ENCODE assay signal across 17 cellular contexts in genomic region chr4:147970003-147970402, GRCh38.
DNase-seq lines count a peak whose midpoint lies in the region; ATAC-seq and TF ChIP-seq lines count a peak whose summit lies in the region.
"Had no signal": no experiment of that assay in that cellular context is flagged by ENCODE, and none has a peak within 500 bp of the region (broad histone marks: within the 10 kb centered on the region; RNA-seq: fewer than 3 reads in every experiment).

No MANE protein-coding gene starts in this region.

- H3K36me3 ChIP-seq in muscle layer of duodenum (ENCODE audit: control insufficient read depth in 1 of 2, insufficient read depth in 2 of 2, low read length in 2 of 2) (peaks cover 0 to 9% of the 10 kb centered on the region in 2 donors), sigmoid colon (peaks cover 0 to 23% (median 7%) of the 10 kb centered on the region in 4 donors), tibial artery (peaks cover 23 to 35% (median 29%) of the 10 kb centered on the region in 3 donors)
- H3K36me3 ChIP-seq: neutrophil had no signal

- H3K27ac ChIP-seq in muscle layer of duodenum (ENCODE audit: low read length) (peak overlapping the region; percentile 67), sigmoid colon (peak overlapping the region in 3 of 4 donors; percentile 62 to 70 (median 66)), tibial artery (no peak overlapping the region)
- H3K27ac ChIP-seq: neutrophil, SJCRH30, WERI-Rb-1 had no signal

- H3K27me3 Mint-ChIP-seq in dendritic cell treated with granulocyte-macrophage colony-stimulating factor and Interleukin-4, amounts not matched to agents 40 ng/mL and 50 ng/mL, for 4 days, result no peaks in the 10 kb centered on the region
- H3K27me3 Mint-ChIP-seq: activated CD4-positive, alpha-beta memory T cell treated with anti-CD3 and anti-CD28 coated beads for 36 hours; stimulated activated naive B cell treated with anti-CD40 and anti-IgM and Interleukin-4, amounts not matched to agents 10 μg/mL and 1 μg/mL and 100 μg/mL, for 72 hours had no signal

- no peak for TF ChIP-seq EP300 in sigmoid colon (IDR thresholded peaks at IDR 0.05)

- no peaks in the 10 kb centered on the region for H3K9me3 ChIP-seq in muscle layer of duodenum (ENCODE audit: control insufficient read depth in 1 of 2, low read length in 2 of 2)
- no peaks in the 10 kb centered on the region for H3K9me3 ChIP-seq in sigmoid colon
- no peaks in the 10 kb centered on the region for H3K9me3 ChIP-seq in tibial artery
- H3K9me3 ChIP-seq: neutrophil, SJCRH30 had no signal

- TF ChIP-seq POLR2A in sigmoid colon (IDR thresholded peaks at IDR 0.05), result no peak

- H3K4me3 ChIP-seq in muscle layer of duodenum (ENCODE audit: low read depth in 1 of 2, low read length in 2 of 2) (peak overlapping the region; percentile 14 to 34), sigmoid colon (peak overlapping the region in 3 of 4 donors; percentile 4 to 7 (median 6)), tibial artery (no peak overlapping the region)
- H3K4me3 ChIP-seq: SJCRH30 had no signal

- peak overlapping the region; percentile 76 for H3K27ac Mint-ChIP-seq in dendritic cell treated with granulocyte-macrophage colony-stimulating factor and Interleukin-4, amounts not matched to agents 40 ng/mL and 50 ng/mL, for 4 days
- H3K27ac Mint-ChIP-seq: activated CD4-positive, alpha-beta memory T cell treated with anti-CD3 and anti-CD28 coated beads for 36 hours; activated naive CD4-positive, alpha-beta T cell treated with anti-CD3 and anti-CD28 coated beads for 36 hours; stimulated activated naive B cell treated with anti-CD40 and anti-IgM and Interleukin-4, amounts not matched to agents 10 μg/mL and 1 μg/mL and 100 μg/mL, for 72 hours had no signal

- no peak for TF ChIP-seq CTCF in sigmoid colon (IDR thresholded peaks at IDR 0.05)
- no peak for TF ChIP-seq CTCF in tibial artery (IDR thresholded peaks at IDR 0.05)

- peaks cover 64% of the 10 kb centered on the region for H3K4me1 Mint-ChIP-seq in dendritic cell treated with granulocyte-macrophage colony-stimulating factor and Interleukin-4, amounts not matched to agents 40 ng/mL and 50 ng/mL, for 4 days (ENCODE audit: low read depth)

- H3K27me3 ChIP-seq in muscle layer of duodenum (ENCODE audit: low read depth, low read length) (no peaks in the 10 kb centered on the region), sigmoid colon (no peaks in the 10 kb centered on the region), tibial artery (no peaks in the 10 kb centered on the region)
- H3K27me3 ChIP-seq: neutrophil, SJCRH30 had no signal

- DNase-seq in sigmoid colon (no peak), tibial artery (no peak), NCI-H1092 treated with DMSO at 0.1 percent for 48 hours (lab: John Stamatoyannopoulos, UW) (no peak)
- DNase-seq: activated CD4-positive, alpha-beta memory T cell treated with anti-CD3 and anti-CD28 coated beads for 36 hours; activated naive CD4-positive, alpha-beta T cell treated with anti-CD3 and anti-CD28 coated beads for 36 hours; EL; mammary epithelial cell; NCI-H2171 treated with DMSO at 0.1 percent for 48 hours; NCI-H748 treated with DMSO at 0.1 percent for 48 hours; SJCRH30; stimulated activated naive B cell treated with anti-CD40 and anti-IgM and Interleukin-4, amounts not matched to agents 10 μg/mL and 1 μg/mL and 100 μg/mL, for 72 hours; WERI-Rb-1 had no signal

- intact Hi-C loops in dendritic cell treated with granulocyte-macrophage colony-stimulating factor and Interleukin-4, amounts not matched to agents 40 ng/mL and 50 ng/mL, for 4 days (cut with micrococcal nuclease), result no loop called here
- intact Hi-C loops in sigmoid colon (cut with DNase I) (no loop called here), tibial artery (cut with DNase I; ENCODE audit: low total_unique reads) (no loop called here)

- H3K4me3 Mint-ChIP-seq in dendritic cell treated with granulocyte-macrophage colony-stimulating factor and Interleukin-4, amounts not matched to agents 40 ng/mL and 50 ng/mL, for 4 days, result no peak overlapping the region
- H3K4me3 Mint-ChIP-seq: activated CD4-positive, alpha-beta memory T cell treated with anti-CD3 and anti-CD28 coated beads for 36 hours; activated naive CD4-positive, alpha-beta T cell treated with anti-CD3 and anti-CD28 coated beads for 36 hours; stimulated activated naive B cell treated with anti-CD40 and anti-IgM and Interleukin-4, amounts not matched to agents 10 μg/mL and 1 μg/mL and 100 μg/mL, for 72 hours had no signal

- H3K4me1 ChIP-seq in muscle layer of duodenum (ENCODE audit: control insufficient read depth in 1 of 2, insufficient read depth in 2 of 2, low read length in 2 of 2) (peaks cover 6 to 26% of the 10 kb centered on the region in 2 donors), sigmoid colon (peaks cover 0 to 48% (median 38%) of the 10 kb centered on the region in 4 donors), tibial artery (peaks cover 0 to 10% (median 4%) of the 10 kb centered on the region in 4 donors)
- H3K4me1 ChIP-seq: SJCRH30 had no signal

- peaks cover 99% of the 10 kb centered on the region for H3K36me3 Mint-ChIP-seq in dendritic cell treated with granulocyte-macrophage colony-stimulating factor and Interleukin-4, amounts not matched to agents 40 ng/mL and 50 ng/mL, for 4 days (ENCODE audit: low read depth)
- H3K36me3 Mint-ChIP-seq: stimulated activated naive B cell treated with anti-CD40 and anti-IgM and Interleukin-4, amounts not matched to agents 10 μg/mL and 1 μg/mL and 100 μg/mL, for 72 hours had no signal

- 75 to 85% methylated on average over 4 of the region's 4 CpGs for WGBS in sigmoid colon, 2 donors

- no peaks in the 10 kb centered on the region for H3K9me3 Mint-ChIP-seq in dendritic cell treated with granulocyte-macrophage colony-stimulating factor and Interleukin-4, amounts not matched to agents 40 ng/mL and 50 ng/mL, for 4 days
- H3K9me3 Mint-ChIP-seq: activated naive CD4-positive, alpha-beta T cell treated with anti-CD3 and anti-CD28 coated beads for 36 hours had no signal

- ATAC-seq in HG02798 (IDR thresholded peaks at IDR 0.05; ENCODE audit: poor library complexity, unreplicated experiment) (peak; percentile 26), HG03159 (IDR thresholded peaks at IDR 0.05; ENCODE audit: unreplicated experiment) (no peak)
- ATAC-seq: stimulated activated naive B cell treated with anti-CD40 and anti-IgM and Interleukin-4, amounts not matched to agents 10 μg/mL and 1 μg/mL and 100 μg/mL, for 72 hours had no signal

Comparison
In these comparisons a context has a peak if more than half of its experiments do, and no peak if none do; other contexts are left out.
1. H3K27ac ChIP-seq: peak in muscle layer of duodenum (single experiment) and sigmoid colon (3 of 4); none in tibial artery (0 of 2).
2. H3K4me3 ChIP-seq: peak in muscle layer of duodenum (2 of 2) and sigmoid colon (3 of 4); none in tibial artery (0 of 2).